Comparison of ENCODE assay signal across 2 cellular contexts in the genomic region with DNA sequence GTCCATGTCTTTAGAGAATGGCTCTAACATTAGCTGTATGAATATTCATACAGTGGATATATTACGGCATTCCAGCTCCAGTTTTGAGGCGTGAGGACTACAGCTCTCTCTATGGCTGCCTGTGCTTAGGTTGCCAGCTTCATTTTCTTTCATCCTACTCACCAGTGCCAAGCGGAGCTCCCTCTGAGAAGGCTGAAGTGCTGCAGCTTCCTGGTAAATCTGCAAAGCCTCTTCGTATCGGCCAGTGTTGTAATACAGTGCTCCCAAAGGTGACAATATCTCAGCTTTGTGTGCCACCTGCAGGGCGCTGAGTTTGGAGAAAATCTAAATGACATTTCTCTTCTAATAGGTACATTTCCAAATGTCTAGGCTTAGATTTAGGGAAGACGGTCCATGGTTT.
TF ChIP-seq lines count a peak whose summit lies in the region.

No MANE protein-coding gene starts in this region.

TF ChIP-seq in SK-N-SH treated with all-trans-retinoic acid at 6 μM for 48 hours, 23 proteins besides CTCF, POLR2A, EP300 and RAD21 (continued from another document):
- no peak for TF ChIP-seq TOX (CRISPR knock-in tag; IDR thresholded peaks at IDR 0.05; ENCODE audit: borderline replicate concordance)
- TF ChIP-seq RARB (CRISPR knock-in tag; IDR thresholded peaks at IDR 0.05), result no peak
- no peak for TF ChIP-seq ZC3H10 (CRISPR knock-in tag; IDR thresholded peaks at IDR 0.05)
- no peak for TF ChIP-seq ZFP3 (CRISPR knock-in tag; IDR thresholded peaks at IDR 0.05)
- no peak for TF ChIP-seq ZNF70 (CRISPR knock-in tag; IDR thresholded peaks at IDR 0.05)
- TF ChIP-seq ZFP30 (CRISPR knock-in tag; IDR thresholded peaks at IDR 0.05), result no peak
TF ChIP-seq in SK-N-SH treated with all-trans-retinoic acid at 6 μM for 48 hours: peak in this region for 0.

TF ChIP-seq in WTC11, 78 proteins besides CTCF, POLR2A, EP300 and RAD21 (continued from another document):
- TF ChIP-seq, protein P1, sequence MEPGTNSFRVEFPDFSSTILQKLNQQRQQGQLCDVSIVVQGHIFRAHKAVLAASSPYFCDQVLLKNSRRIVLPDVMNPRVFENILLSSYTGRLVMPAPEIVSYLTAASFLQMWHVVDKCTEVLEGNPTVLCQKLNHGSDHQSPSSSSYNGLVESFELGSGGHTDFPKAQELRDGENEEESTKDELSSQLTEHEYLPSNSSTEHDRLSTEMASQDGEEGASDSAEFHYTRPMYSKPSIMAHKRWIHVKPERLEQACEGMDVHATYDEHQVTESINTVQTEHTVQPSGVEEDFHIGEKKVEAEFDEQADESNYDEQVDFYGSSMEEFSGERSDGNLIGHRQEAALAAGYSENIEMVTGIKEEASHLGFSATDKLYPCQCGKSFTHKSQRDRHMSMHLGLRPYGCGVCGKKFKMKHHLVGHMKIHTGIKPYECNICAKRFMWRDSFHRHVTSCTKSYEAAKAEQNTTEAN (CRISPR knock-in tag; IDR thresholded peaks at IDR 0.05), result no peak
- TF ChIP-seq ZNF317 (CRISPR knock-in tag; IDR thresholded peaks at IDR 0.05; ENCODE audit: borderline replicate concordance, low read depth), result no peak
